ENCODE assay signal across 1 cellular context in genomic region chr3:30258426-30259392, GRCh38.
A peak's percentile ranks its signal among the peaks of the same experiment; 100 is the strongest.
TF ChIP-seq lines count a peak whose summit lies in the region.

No MANE protein-coding gene starts in this region.

TF ChIP-seq in HepG2, 621 proteins besides CTCF, POLR2A, EP300 and RAD21 (continued from another document and continues in another):
- TF ChIP-seq ZBTB33 (CRISPR knock-in tag; IDR thresholded peaks at IDR 0.05) (peak; percentile 75), IRF9 (CRISPR knock-in tag; IDR thresholded peaks at IDR 0.05; ENCODE audit: borderline replicate concordance) (no peak), GABPA (IDR thresholded peaks at IDR 0.05; ENCODE audit: low read depth, low read length) (no peak), GABPA (CRISPR knock-in tag; IDR thresholded peaks at IDR 0.05; ENCODE audit: low read depth) (peak; percentile 66), SRF (IDR thresholded peaks at IDR 0.05; ENCODE audit: low read depth, low read length) (peak; percentile 83; the same call in 1 of the 2 replicates), CREM (IDR thresholded peaks at IDR 0.05) (peak; percentile 98), CREM (CRISPR knock-in tag; IDR thresholded peaks at IDR 0.05) (no peak), SRSF9 (IDR thresholded peaks at IDR 0.05; ENCODE audit: borderline replicate concordance, insufficient read depth, low read depth, low read length, poor library complexity, severe bottlenecking) (no peak), ATM (IDR thresholded peaks at IDR 0.05; ENCODE audit: borderline replicate concordance) (no peak), JUNB (CRISPR knock-in tag; IDR thresholded peaks at IDR 0.05; ENCODE audit: borderline replicate concordance) (peak; percentile 88), ZBTB8A (CRISPR knock-in tag; IDR thresholded peaks at IDR 0.05; ENCODE audit: borderline replicate concordance, low read depth) (no peak), SNRNP70 (IDR thresholded peaks at IDR 0.05; ENCODE audit: low read depth, low read length) (no peak), RFX5 (IDR thresholded peaks at IDR 0.05; ENCODE audit: low read depth, low read length) (no peak), SP140L (CRISPR knock-in tag; IDR thresholded peaks at IDR 0.05; ENCODE audit: borderline replicate concordance) (0 out of 2 replicates have a peak, but pooled peaks have one; percentile 17), ZNF609 (CRISPR knock-in tag; IDR thresholded peaks at IDR 0.05; ENCODE audit: borderline replicate concordance) (peak; percentile 98), ZNF468 (CRISPR knock-in tag; IDR thresholded peaks at IDR 0.05) (no peak), ZMAT3 (CRISPR knock-in tag; conservative IDR thresholded peaks at IDR 0.05) (peak; percentile 86), TOE1 (CRISPR knock-in tag; IDR thresholded peaks at IDR 0.05) (no peak), ASH2L (IDR thresholded peaks at IDR 0.05; ENCODE audit: insufficient read length, low read depth, low read length) (peak; percentile 85), GPBP1L1 (CRISPR knock-in tag; IDR thresholded peaks at IDR 0.05) (no peak), NFIB (CRISPR knock-in tag; IDR thresholded peaks at IDR 0.05; ENCODE audit: borderline replicate concordance) (no peak), ZNF33A (CRISPR knock-in tag; IDR thresholded peaks at IDR 0.05; ENCODE audit: borderline replicate concordance) (no peak), ZNF543 (CRISPR knock-in tag; IDR thresholded peaks at IDR 0.05) (no peak), ZNF276 (CRISPR knock-in tag; IDR thresholded peaks at IDR 0.05; ENCODE audit: low read depth) (no peak), SRSF4 (IDR thresholded peaks at IDR 0.05; ENCODE audit: low read depth, low read length, poor library complexity, severe bottlenecking) (no peak), TERF1 (CRISPR knock-in tag; IDR thresholded peaks at IDR 0.05) (no peak), TBL1XR1 (IDR thresholded peaks at IDR 0.05; ENCODE audit: borderline replicate concordance, low read length, partially characterized antibody) (peak; percentile 74), TCF12 (IDR thresholded peaks at IDR 0.05) (no peak), TCF12 (CRISPR knock-in tag; IDR thresholded peaks at IDR 0.05) (peak; percentile 100), ZNF326 (CRISPR knock-in tag; IDR thresholded peaks at IDR 0.05; ENCODE audit: borderline replicate concordance) (no peak), ZNF260 (CRISPR knock-in tag; IDR thresholded peaks at IDR 0.05; ENCODE audit: borderline replicate concordance, low read depth) (no peak), PRDM10 (CRISPR knock-in tag; IDR thresholded peaks at IDR 0.05; ENCODE audit: low read depth) (peak; percentile 53; the same call in 1 of the 2 replicates), TCF7L2 (IDR thresholded peaks at IDR 0.05; ENCODE audit: low read depth, low read length) (peak; percentile 68; the same call in 1 of the 2 replicates), HDAC2 (CRISPR knock-in tag; IDR thresholded peaks at IDR 0.05) (peak; percentile 98), MAFK (conservative IDR thresholded peaks at IDR 0.05 in 1 of 2, IDR thresholded peaks at IDR 0.05 in 1 of 2; ENCODE audit: low read length in 2 of 2) (peak; percentile 30 to 36; a peak in 3 of 4 replicates)
